8 cellular contexts compared by ENCODE assay signal in genomic region chr10:102230861-102231356, GRCh38. TPM values are rescaled to one million over a fixed set of nuclear protein-coding genes. Genes with fewer than 3 reads are reported as not detected.
DNase-seq lines count a peak whose midpoint lies in the region; ATAC-seq, FAIRE-seq and TF ChIP-seq lines count a peak whose summit lies in the region.

No MANE protein-coding gene starts in this region.

- H3K4me1 ChIP-seq in Peyer's patch (peaks cover 0 to 28% (median 14%) of the 10 kb centered on the region in 4 donors), astrocyte (ENCODE audit: insufficient read depth, low read length) (peaks cover 28% of the 10 kb centered on the region)

- no peak overlapping the region for H3K4me3 Mint-ChIP-seq in astrocyte (ENCODE audit: unreplicated experiment)

- H3K36me3 ChIP-seq in Peyer's patch = no peaks in the 10 kb centered on the region
- H3K36me3 ChIP-seq in astrocyte (ENCODE audit: insufficient read depth, low read length) = no peaks in the 10 kb centered on the region

- H3K27ac ChIP-seq in Peyer's patch = no peak overlapping the region
- no peak overlapping the region for H3K27ac ChIP-seq in astrocyte (ENCODE audit: low read depth, low read length)

- H4K20me1 ChIP-seq in astrocyte (ENCODE audit: insufficient read depth, low read length) = no peaks in the 10 kb centered on the region

- ATAC-seq in GM18907 (IDR thresholded peaks at IDR 0.05; ENCODE audit: unreplicated experiment) = no peak
- no peak for ATAC-seq in GM18868 (IDR thresholded peaks at IDR 0.05; ENCODE audit: unreplicated experiment)

- peak overlapping the region; percentile 83 for H2AFZ ChIP-seq in astrocyte (ENCODE audit: low read depth, low read length)

- peak; percentile 56; the same call in 1 of the 2 replicates for TF ChIP-seq CTCF in GM12874 (IDR thresholded peaks at IDR 0.05; ENCODE audit: insufficient read depth, low read depth, low read length)
- TF ChIP-seq CTCF in Peyer's patch (IDR thresholded peaks at IDR 0.05) = peak in 3 of 6 experiments; percentile 30 to 36 (median 32)
- no peak for TF ChIP-seq CTCF in astrocyte (IDR thresholded peaks at IDR 0.05; ENCODE audit: insufficient read depth, low read depth, low read length)

- no peaks in the 10 kb centered on the region for H3K79me2 ChIP-seq in astrocyte (ENCODE audit: insufficient read depth, low read length)

- TF ChIP-seq POLR2A in Peyer's patch (IDR thresholded peaks at IDR 0.05) = no peak

- no peak overlapping the region for H3K9ac ChIP-seq in astrocyte (ENCODE audit: low read length)

- no peaks in the 10 kb centered on the region for H3K9me3 Mint-ChIP-seq in astrocyte (ENCODE audit: unreplicated experiment)

- H3K27me3 ChIP-seq in Peyer's patch = peaks cover 0 to 10% of the 10 kb centered on the region in 2 donors
- H3K27me3 ChIP-seq in astrocyte (ENCODE audit: insufficient read depth, low read length) = peaks cover 40% of the 10 kb centered on the region

- DNase-seq in Peyer's patch = peak; percentile 32 to 70 (median 65)
- DNase-seq in astrocyte (ENCODE audit: low read depth) = no peak
- DNase-seq in iPS-NIHi11 (ENCODE audit: low spot score) = peak; percentile 73
- peak; percentile 8 to 30 (median 28) for DNase-seq in stimulated activated CD4-positive, alpha-beta T cell treated with anti-CD3 and anti-CD28 coated beads, Interleukin-12 subunit alpha, Interleukin-12 subunit beta, amount 100 ng/mL, for 48 hours (ENCODE audit: low read depth in 2 of 3, low spot score in 1 of 3)
- no peak for DNase-seq in MV-4-11 (lab: John Stamatoyannopoulos, UW)

- peaks cover 61% of the 10 kb centered on the region for H3K27me3 Mint-ChIP-seq in astrocyte (ENCODE audit: low read depth, unreplicated experiment)

- H3K4me1 Mint-ChIP-seq in astrocyte (ENCODE audit: low read depth, unreplicated experiment) = peaks cover 12% of the 10 kb centered on the region

- no peaks in the 10 kb centered on the region for H3K36me3 Mint-ChIP-seq in astrocyte (ENCODE audit: low read depth, unreplicated experiment)

- H3K4me3 ChIP-seq in Peyer's patch (peak overlapping the region; percentile 31 to 62 (median 58)), astrocyte (ENCODE audit: insufficient read depth, low read depth, low read length) (peak overlapping the region; percentile 55)

- H3K27ac Mint-ChIP-seq in astrocyte (ENCODE audit: unreplicated experiment) = no peak overlapping the region

- no peak for FAIRE-seq in astrocyte (lab: Jason Lieb, UNC)

- H3K4me2 ChIP-seq in astrocyte (ENCODE audit: low read length) = peak overlapping the region; percentile 82

- H3K9me3 ChIP-seq in Peyer's patch (no peaks in the 10 kb centered on the region), astrocyte (ENCODE audit: insufficient read depth, low read depth, low read length) (no peaks in the 10 kb centered on the region)

RNA-seq across cellular contexts. Expression of gene ELOVL3, which starts 4.8 kb away (rescaled TPM):
- total RNA-seq in Peyer's patch (not detected), astrocyte (0.48 and 0.62 TPM in 2 replicates)

RNA-seq across cellular contexts. Expression of gene PITX3, which starts 10.4 kb away (rescaled TPM):
- total RNA-seq in Peyer's patch (not detected), astrocyte (1.6 and 1.7 TPM in 2 replicates)

RNA-seq across cellular contexts. Expression of gene GBF1, which starts 14.4 kb away (rescaled TPM):
- 10 to 100 TPM; 73.4 to 98.5 (median 95.8) TPM for total RNA-seq in Peyer's patch
- 72.8 and 75.2 TPM in 2 replicates for total RNA-seq in astrocyte

Comparison
In these comparisons a context has a peak if more than half of its experiments do, and no peak if none do; other contexts are left out.
1. DNase-seq: peak in Peyer's patch (3 of 3), iPS-NIHi11 (single experiment) and stimulated activated CD4-positive, alpha-beta T cell treated with anti-CD3 and anti-CD28 coated beads, Interleukin-12 subunit alpha, Interleukin-12 subunit beta, amount 100 ng/mL, for 48 hours (3 of 3); none in astrocyte (single experiment) and MV-4-11 (single experiment).